In genomic region chr13:67224148-67224846, GRCh38 we compare ENCODE assay signal across 8 cellular contexts. TPM values are rescaled to one million over a fixed set of nuclear protein-coding genes. Genes with fewer than 3 reads are reported as not detected.
DNase-seq lines count a peak whose midpoint lies in the region; ATAC-seq, FAIRE-seq and TF ChIP-seq lines count a peak whose summit lies in the region.

No MANE protein-coding gene starts in this region.

- peak; percentile 51 to 88 (median 71) for TF ChIP-seq CTCF in heart left ventricle (IDR thresholded peaks at IDR 0.05)
- TF ChIP-seq CTCF in psoas muscle (IDR thresholded peaks at IDR 0.05), result peak; percentile 71

- DNase-seq in D341Med (ENCODE audit: low spot score) (peak; percentile 75), LHCN-M2 (ENCODE audit: low read depth) (peak; percentile 80), RCC 7860 (ENCODE audit: low spot score) (peak; percentile 61), adipocyte (ENCODE audit: low read depth) (peak; percentile 87), heart left ventricle (peak; percentile 74 to 84 (median 77)), psoas muscle (peak; percentile 71 to 82)

- H3K9me3 ChIP-seq in adipocyte (ENCODE audit: control insufficient read depth, low read length) (no peaks in the 10 kb centered on the region), heart left ventricle (no peaks in the 10 kb centered on the region), psoas muscle (no peaks in the 10 kb centered on the region)

- ATAC-seq in GM21526 (IDR thresholded peaks at IDR 0.05; ENCODE audit: low FRiP score, unreplicated experiment) (peak; percentile 70), heart left ventricle (peak; percentile 77 to 88 (median 87)), psoas muscle (peak; percentile 80 to 89 (median 84)), GM19328 (IDR thresholded peaks at IDR 0.05; ENCODE audit: unreplicated experiment) (no peak)

- intact Hi-C loops in heart left ventricle (cut with DNase I) (loop anchor here in 9 of 10 donors (5.0 to 10.0 kb wide), 11 partner anchors 77 to 1569 kb away; no protein-coding TSS in a partner anchor), psoas muscle (cut with DNase I) (no loop called here)

- peak overlapping the region; percentile 19 for H3K9ac ChIP-seq in adipocyte (ENCODE audit: low read length)

- H3K27ac ChIP-seq in heart left ventricle (peak overlapping the region in 5 of 12 donors; percentile 25 to 52 (median 42)), psoas muscle (no peak overlapping the region)

- WGBS in heart left ventricle, 4 donors, result 12 to 20% (median 15%) methylated on average over 9 of the region's 9 CpGs
- WGBS in psoas muscle, 3 donors, result 18 to 26% (median 20%) methylated on average over 9 of the region's 9 CpGs

- no peak for TF ChIP-seq POLR2A in heart left ventricle (IDR thresholded peaks at IDR 0.05)

- peaks cover 35% of the 10 kb centered on the region for H3K4me1 ChIP-seq in adipocyte (ENCODE audit: control insufficient read depth, insufficient read depth, low read length)
- H3K4me1 ChIP-seq in heart left ventricle, result peaks cover 0 to 49% (median 8%) of the 10 kb centered on the region in 12 donors
- peaks cover 8% of the 10 kb centered on the region for H3K4me1 ChIP-seq in psoas muscle

- peak; percentile 49 for FAIRE-seq in RCC 7860 (lab: Jason Lieb, UNC)

- H3K36me3 ChIP-seq in adipocyte (ENCODE audit: control insufficient read depth, insufficient read depth, low read length, severe bottlenecking) (no peaks in the 10 kb centered on the region), heart left ventricle (no peaks in the 10 kb centered on the region), psoas muscle (ENCODE audit: insufficient read depth in 1 of 2, low read depth in 1 of 2) (no peaks in the 10 kb centered on the region)

- H3K27me3 ChIP-seq in adipocyte (replicated peaks; ENCODE audit: control insufficient read depth, insufficient read depth, low read length), result no peaks in the 10 kb centered on the region
- H3K27me3 ChIP-seq in heart left ventricle, result peaks cover 0 to 9% (median 0%) of the 10 kb centered on the region in 9 donors
- no peaks in the 10 kb centered on the region for H3K27me3 ChIP-seq in psoas muscle (ENCODE audit: insufficient read depth in 3 of 3, low read length in 2 of 3)

- H3K4me3 ChIP-seq in adipocyte (ENCODE audit: low read length) (peak overlapping the region; percentile 56), heart left ventricle (peak overlapping the region in 10 of 12 donors; percentile 7 to 80 (median 44)), psoas muscle (peak overlapping the region; percentile 45)

RNA-seq across cellular contexts. Expression of gene PCDH9, which starts 5.8 kb away (rescaled TPM):
- 86.5 and 90.6 TPM in 2 replicates for total RNA-seq in LHCN-M2 (2014; rRNA removed)
- 11.8 TPM for polyA plus RNA-seq in LHCN-M2 (2012)
- total RNA-seq in heart left ventricle, result 10 to 100 TPM; 13.6 to 26.9 (median 21.6) TPM
- 10 to 100 TPM in 1 of 2 donors, 1 to 10 TPM in 1; 3.0 to 39.6 TPM for polyA plus RNA-seq in heart left ventricle
- 1 to 10 TPM; 2.0 to 4.9 (median 2.6) TPM for total RNA-seq in psoas muscle
- polyA plus RNA-seq in psoas muscle, result 1 to 10 TPM in 1 of 3 donors, under 1 TPM in 2; 0.27 to 2.2 (median 0.37) TPM

Comparison
In these comparisons a context has a peak if more than half of its experiments do, and no peak if none do; other contexts are left out.
1. intact Hi-C loops: an anchor here in heart left ventricle (5.0 to 10.0 kb wide); none called in psoas muscle.